In genomic region chr14:54329082-54329695, GRCh38 we compare ENCODE assay signal across 8 cellular contexts.
DNase-seq lines count a peak whose midpoint lies in the region; ATAC-seq and TF ChIP-seq lines count a peak whose summit lies in the region.

No MANE protein-coding gene starts in this region.

- no peak overlapping the region for H3K4me3 Mint-ChIP-seq in naive thymus-derived CD8-positive, alpha-beta T cell

- no peaks in the 10 kb centered on the region for H3K9me3 Mint-ChIP-seq in naive thymus-derived CD8-positive, alpha-beta T cell

- no peaks in the 10 kb centered on the region for H3F3A ChIP-seq in Loucy (ENCODE audit: low read depth)

- H3K4me2 ChIP-seq in Loucy (ENCODE audit: low read depth, low read length, poor library complexity, severe bottlenecking) (no peak overlapping the region), neuronal stem cell (ENCODE audit: insufficient read depth, low read length, poor library complexity, severe bottlenecking) (no peak overlapping the region)

- no peak overlapping the region for H3K23ac ChIP-seq in neuronal stem cell (ENCODE audit: low read depth, low read length, poor library complexity)

- H3K4me1 ChIP-seq in Loucy (ENCODE audit: insufficient read depth, low read length, poor library complexity, severe bottlenecking) = no peaks in the 10 kb centered on the region
- H3K4me1 ChIP-seq in neuronal stem cell (ENCODE audit: control insufficient read depth in 2 of 2, insufficient read depth in 1 of 2, low read depth in 1 of 2, low read length in 2 of 2) = no peaks in the 10 kb centered on the region

- H3K14ac ChIP-seq in neuronal stem cell (ENCODE audit: low read length) = no peak overlapping the region

- no peaks in the 10 kb centered on the region for H3K4me1 Mint-ChIP-seq in naive thymus-derived CD8-positive, alpha-beta T cell

- WGBS in neuronal stem cell (ENCODE audit: extremely low coverage in 2 of 2, insufficient read length in 2 of 2, insufficient replicate concordance in 1 of 2), 2 donors = no CpG with 5 or more reads among the region's 11 CpGs

- H3K4me3 ChIP-seq in AG04449 (ENCODE audit: low read depth, low read length) = no peak overlapping the region
- no peak overlapping the region for H3K4me3 ChIP-seq in Loucy (ENCODE audit: low read length, poor library complexity, severe bottlenecking)
- H3K4me3 ChIP-seq in neuronal stem cell (ENCODE audit: low read length in 2 of 2) = no peak overlapping the region

- no peaks in the 10 kb centered on the region for H3K79me1 ChIP-seq in neuronal stem cell (ENCODE audit: low read depth, low read length)

- H2AFZ ChIP-seq in Loucy (ENCODE audit: low read length) (0 out of 2 replicates have a peak overlapping the region, but pooled peaks have one; percentile 45), neuronal stem cell (ENCODE audit: low read length) (no peak overlapping the region)

- no peaks in the 10 kb centered on the region for H3K9me2 ChIP-seq in Loucy (replicated peaks; ENCODE audit: low read depth, low read length)

- H3K27ac Mint-ChIP-seq in naive thymus-derived CD8-positive, alpha-beta T cell = no peak overlapping the region

- no peaks in the 10 kb centered on the region for H3K27me3 ChIP-seq in Loucy (ENCODE audit: insufficient read depth, low read length, poor library complexity, severe bottlenecking)
- H3K27me3 ChIP-seq in neuronal stem cell (ENCODE audit: control insufficient read depth in 3 of 3, insufficient read depth in 3 of 3, low read depth in 1 of 3, low read length in 3 of 3) = peaks cover 0 to 15% (median 0%) of the 10 kb centered on the region in 3 experiments

- CTCF ChIA-PET in AG04449 (lab: Yijun Ruan, JAX) = interaction anchor here (0.6 to 2.4 kb wide), 46 partner anchors 9 to 1002 kb away, joined by 3 to 23 read pairs (median 3); no protein-coding TSS in a partner anchor

- no peak overlapping the region for H2BK120ac ChIP-seq in neuronal stem cell (ENCODE audit: low read depth, low read length)

- no peaks in the 10 kb centered on the region for H3K79me2 ChIP-seq in Loucy (ENCODE audit: insufficient read depth, low read length)

- H2BK12ac ChIP-seq in neuronal stem cell (ENCODE audit: low read length) = no peak overlapping the region

- no peaks in the 10 kb centered on the region for H3K36me3 Mint-ChIP-seq in naive thymus-derived CD8-positive, alpha-beta T cell

- no peak overlapping the region for H2AK5ac ChIP-seq in neuronal stem cell (ENCODE audit: low read depth, low read length)

- DNase-seq in AG04449 (ENCODE audit: low read depth, low spot score) (peak; percentile 16), SHP77 treated with DMSO at 0.1 percent for 48 hours (lab: John Stamatoyannopoulos, UW) (peak; percentile 22), fibroblast of gingiva (ENCODE audit: low read depth) (peak; percentile 62), neuronal stem cell (ENCODE audit: low spot score) (peak; percentile 84)
- DNase-seq in naive thymus-derived CD8-positive, alpha-beta T cell = no peak
- no peak for DNase-seq in activated CD4-positive, CD25-positive, alpha-beta regulatory T cell (lab: John Stamatoyannopoulos, UW)

- no peak overlapping the region for H3K18ac ChIP-seq in neuronal stem cell (ENCODE audit: low read length)

- peaks cover 8 to 43% (median 13%) of the 10 kb centered on the region in 5 donors for H3K27me3 Mint-ChIP-seq in naive thymus-derived CD8-positive, alpha-beta T cell

- H3K4ac ChIP-seq in neuronal stem cell (ENCODE audit: low read length) = no peak overlapping the region

- no peaks in the 10 kb centered on the region for H3K36me3 ChIP-seq in Loucy (ENCODE audit: insufficient read depth, low read length)
- H3K36me3 ChIP-seq in neuronal stem cell (replicated peaks in 1 of 2; ENCODE audit: control insufficient read depth in 2 of 2, insufficient read depth in 2 of 2, low read length in 2 of 2) = no peaks in the 10 kb centered on the region

- no peaks in the 10 kb centered on the region for H3K9me3 ChIP-seq in Loucy (ENCODE audit: insufficient read depth, low read depth, low read length)
- H3K9me3 ChIP-seq in neuronal stem cell (replicated peaks in 1 of 2; ENCODE audit: control insufficient read depth in 2 of 2, insufficient read depth in 1 of 2, low read depth in 1 of 2, low read length in 2 of 2) = no peaks in the 10 kb centered on the region

- H3K9ac ChIP-seq in Loucy (ENCODE audit: low read depth, low read length, poor library complexity, severe bottlenecking) (no peak overlapping the region), neuronal stem cell (ENCODE audit: low read depth, low read length, poor library complexity) (no peak overlapping the region)

- no peak overlapping the region for H3K27ac ChIP-seq in neuronal stem cell (replicated peaks; ENCODE audit: low read length)

- POLR2A ChIA-PET in AG04449 (lab: Yijun Ruan, JAX) = interaction anchor here (0.5 kb wide), 1 partner anchor 875 kb away, joined by 3 read pairs; no protein-coding TSS in a partner anchor
- POLR2A ChIA-PET in naive thymus-derived CD8-positive, alpha-beta T cell (lab: Charles Lee) = no interaction called here

- TF ChIP-seq CTCF in AG04449 (IDR thresholded peaks at IDR 0.05; ENCODE audit: insufficient read depth, low read length, missing control alignments) (peak; percentile 77), GM12873 (IDR thresholded peaks at IDR 0.05; ENCODE audit: insufficient read depth, low read depth, low read length, missing control alignments) (peak; percentile 91), Loucy (conservative IDR thresholded peaks at IDR 0.05; ENCODE audit: low read length) (peak; percentile 82)

- H4K8ac ChIP-seq in neuronal stem cell (ENCODE audit: low read depth, low read length) = no peak overlapping the region

- no peak overlapping the region for H4K91ac ChIP-seq in neuronal stem cell (ENCODE audit: low read depth, low read length, poor library complexity)

- H2BK15ac ChIP-seq in neuronal stem cell (ENCODE audit: low read length) = no peak overlapping the region

- no peak overlapping the region for H2BK5ac ChIP-seq in neuronal stem cell (ENCODE audit: low read length)

- H4K20me1 ChIP-seq in Loucy (ENCODE audit: insufficient read depth, low read length, poor library complexity, severe bottlenecking) = no peaks in the 10 kb centered on the region

- no peak for ATAC-seq in naive thymus-derived CD8-positive, alpha-beta T cell

Comparison
In these comparisons a context has a peak if more than half of its experiments do, and no peak if none do; other contexts are left out.
1. DNase-seq: peak in AG04449 (single experiment), SHP77 treated with DMSO at 0.1 percent for 48 hours (single experiment), fibroblast of gingiva (single experiment) and neuronal stem cell (single experiment); none in naive thymus-derived CD8-positive, alpha-beta T cell (0 of 10) and activated CD4-positive, CD25-positive, alpha-beta regulatory T cell (0 of 4).
2. Peak in every context shown above with its lines, with median percentiles within 50 percentile points of each other: CTCF ChIP-seq.